Comparison of ENCODE assay signal across 21 cellular contexts in genomic region chr6:169824848-169825557, GRCh38.
"Had no signal": no experiment of that assay in that cellular context is flagged by ENCODE, and none has a peak within 500 bp of the region (broad histone marks: within the 10 kb centered on the region; RNA-seq: fewer than 3 reads in every experiment).

No MANE protein-coding gene starts in this region.

- ATAC-seq: activated CD4-positive, alpha-beta T cell treated with anti-CD3 and anti-CD28 coated beads for 36 hours; activated T-cell treated with anti-CD3 and anti-CD28 coated beads, Interleukin-2, amount 50 U/mL, for 72 hours; foreskin keratinocyte; left lung; naive thymus-derived CD4-positive, alpha-beta T cell; stimulated activated naive CD8-positive, alpha-beta T cell treated with anti-CD3 and anti-CD28 coated beads, Interleukin-15, Interleukin-2, amounts not matched to agents 100 U/mL and 50 U/mL, for 24 hours; T-helper 17 cell had no signal

- H3K36me3 ChIP-seq: left lung, neural progenitor cell, prostate gland, tibial artery had no signal

- H3K27ac Mint-ChIP-seq: activated B cell treated with CpG ODN at 0.5 μM for 24 hours; activated CD4-positive, alpha-beta T cell treated with anti-CD3 and anti-CD28 coated beads for 36 hours; activated naive CD4-positive, alpha-beta T cell treated with anti-CD3 and anti-CD28 coated beads, Interleukin-2, amount 10 ng/mL, durations not matched to agents 7 days and 5 days; activated T-cell treated with anti-CD3 and anti-CD28 coated beads, Interleukin-2, amount 50 U/mL, for 72 hours; immature natural killer cell; naive thymus-derived CD4-positive, alpha-beta T cell; neural progenitor cell; T-helper 17 cell had no signal

- H3K4me1 ChIP-seq: foreskin keratinocyte, left lung, neural progenitor cell, prostate gland, tibial artery had no signal

- H3K4me1 Mint-ChIP-seq: activated B cell treated with CpG ODN at 0.5 μM for 24 hours; activated CD4-positive, alpha-beta T cell treated with anti-CD3 and anti-CD28 coated beads for 36 hours; activated naive CD4-positive, alpha-beta T cell treated with anti-CD3 and anti-CD28 coated beads, Interleukin-2, amount 10 ng/mL, durations not matched to agents 7 days and 5 days; immature natural killer cell; naive thymus-derived CD4-positive, alpha-beta T cell had no signal

- H3K27ac ChIP-seq: foreskin keratinocyte, left lung, neural progenitor cell, prostate gland, tibial artery had no signal

- H3K9me3 ChIP-seq: left lung, prostate gland had no signal

- H3K27me3 ChIP-seq: neural progenitor cell had no signal

- DNase-seq: activated B cell treated with CpG ODN at 0.5 μM for 24 hours; activated CD4-positive, alpha-beta T cell treated with anti-CD3 and anti-CD28 coated beads for 36 hours; activated effector memory CD4-positive, alpha-beta T cell treated with Interleukin-2 at 50 U/mL for 16 hours; activated naive CD4-positive, alpha-beta T cell treated with anti-CD3 and anti-CD28 coated beads, Interleukin-2, amount 10 ng/mL, durations not matched to agents 7 days and 5 days; activated T-cell treated with anti-CD3 and anti-CD28 coated beads, Interleukin-2, amount 50 U/mL, for 72 hours; amygdala; effector CD4-positive, alpha-beta T cell; erythroblast; foreskin keratinocyte; immature natural killer cell; naive thymus-derived CD4-positive, alpha-beta T cell; stimulated activated CD4-positive, alpha-beta T cell treated with anti-CD3 and anti-CD28 coated beads, Interleukin-4, amount 100 ng/mL, for 4 hours; stimulated activated naive CD8-positive, alpha-beta T cell treated with anti-CD3 and anti-CD28 coated beads, Interleukin-15, Interleukin-2, amounts not matched to agents 100 U/mL and 50 U/mL, for 24 hours; substantia nigra; SW 1271; T-helper 17 cell; tibial artery had no signal

- H3K36me3 Mint-ChIP-seq: activated naive CD4-positive, alpha-beta T cell treated with anti-CD3 and anti-CD28 coated beads, Interleukin-2, amount 10 ng/mL, durations not matched to agents 7 days and 5 days; neural progenitor cell had no signal

- H3K9me3 Mint-ChIP-seq: activated naive CD4-positive, alpha-beta T cell treated with anti-CD3 and anti-CD28 coated beads, Interleukin-2, amount 10 ng/mL, durations not matched to agents 7 days and 5 days had no signal

- H3K4me3 ChIP-seq: left lung, lung, neural progenitor cell, prostate gland, tibial artery had no signal

- H3K4me3 Mint-ChIP-seq: activated B cell treated with CpG ODN at 0.5 μM for 24 hours; activated CD4-positive, alpha-beta T cell treated with anti-CD3 and anti-CD28 coated beads for 36 hours; activated naive CD4-positive, alpha-beta T cell treated with anti-CD3 and anti-CD28 coated beads, Interleukin-2, amount 10 ng/mL, durations not matched to agents 7 days and 5 days; activated T-cell treated with anti-CD3 and anti-CD28 coated beads, Interleukin-2, amount 50 U/mL, for 72 hours; immature natural killer cell; naive thymus-derived CD4-positive, alpha-beta T cell; neural progenitor cell; T-helper 17 cell had no signal
